Comparison of ENCODE assay signal across 1 cellular context in genomic region chr2:71696381-71696780, GRCh38.
TF ChIP-seq lines count a peak whose summit lies in the region.

No MANE protein-coding gene starts in this region.

TF ChIP-seq in GM23338, 12 proteins besides CTCF, POLR2A, EP300 and RAD21 (continued from another document):
- TF ChIP-seq REST (IDR thresholded peaks at IDR 0.05; ENCODE audit: unreplicated experiment) = no peak
- TF ChIP-seq NANOG (IDR thresholded peaks at IDR 0.05; ENCODE audit: borderline replicate concordance) = no peak
- TF ChIP-seq POLR2AphosphoS5 (IDR thresholded peaks at IDR 0.05; ENCODE audit: low read depth) = no peak
- no peak for TF ChIP-seq EZH2phosphoT487 (IDR thresholded peaks at IDR 0.05; ENCODE audit: unreplicated experiment)
- TF ChIP-seq EZH2 (IDR thresholded peaks at IDR 0.05; ENCODE audit: low read depth, unreplicated experiment) = no peak
- no peak for TF ChIP-seq ZNF331 (CRISPR knock-in tag; IDR thresholded peaks at IDR 0.05; ENCODE audit: low read depth)
- TF ChIP-seq JUNB (IDR thresholded peaks at IDR 0.05; ENCODE audit: unreplicated experiment) = no peak
- no peak for TF ChIP-seq ZNF462 (CRISPR knock-in tag; IDR thresholded peaks at IDR 0.05)
- TF ChIP-seq ZNF114 (CRISPR knock-in tag; IDR thresholded peaks at IDR 0.05) = no peak
